1 cellular context compared by ENCODE assay signal in the genomic region with DNA sequence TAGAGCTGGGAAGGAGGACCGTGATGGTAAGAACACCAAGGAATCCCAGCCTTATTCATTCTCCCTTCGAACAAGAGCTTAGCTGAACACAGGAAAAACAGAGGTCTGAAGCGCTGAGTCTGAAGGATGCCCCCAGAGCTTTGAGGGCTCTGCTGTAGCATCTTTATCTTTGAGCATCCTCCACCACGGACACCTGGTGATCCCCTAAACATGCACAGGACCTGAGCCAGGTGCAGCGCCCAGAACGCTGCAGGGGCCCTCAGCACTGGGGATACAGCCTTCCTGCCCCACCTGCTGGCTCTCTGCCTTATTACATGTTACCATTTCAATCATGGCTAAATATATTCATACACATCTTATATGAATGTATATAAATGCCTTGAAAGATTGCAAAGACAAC.
TF ChIP-seq lines count a peak whose summit lies in the region.

No MANE protein-coding gene starts in this region.

TF ChIP-seq in SK-N-SH, 30 proteins besides CTCF, POLR2A, EP300 and RAD21:
- no peak for TF ChIP-seq POLR2AphosphoS5 (IDR thresholded peaks at IDR 0.05; ENCODE audit: low read depth, low read length)
- TF ChIP-seq SMC3 (IDR thresholded peaks at IDR 0.05; ENCODE audit: low read depth, low read length): peak; percentile 62; the same call in 1 of the 2 replicates
- TF ChIP-seq, protein P1, sequence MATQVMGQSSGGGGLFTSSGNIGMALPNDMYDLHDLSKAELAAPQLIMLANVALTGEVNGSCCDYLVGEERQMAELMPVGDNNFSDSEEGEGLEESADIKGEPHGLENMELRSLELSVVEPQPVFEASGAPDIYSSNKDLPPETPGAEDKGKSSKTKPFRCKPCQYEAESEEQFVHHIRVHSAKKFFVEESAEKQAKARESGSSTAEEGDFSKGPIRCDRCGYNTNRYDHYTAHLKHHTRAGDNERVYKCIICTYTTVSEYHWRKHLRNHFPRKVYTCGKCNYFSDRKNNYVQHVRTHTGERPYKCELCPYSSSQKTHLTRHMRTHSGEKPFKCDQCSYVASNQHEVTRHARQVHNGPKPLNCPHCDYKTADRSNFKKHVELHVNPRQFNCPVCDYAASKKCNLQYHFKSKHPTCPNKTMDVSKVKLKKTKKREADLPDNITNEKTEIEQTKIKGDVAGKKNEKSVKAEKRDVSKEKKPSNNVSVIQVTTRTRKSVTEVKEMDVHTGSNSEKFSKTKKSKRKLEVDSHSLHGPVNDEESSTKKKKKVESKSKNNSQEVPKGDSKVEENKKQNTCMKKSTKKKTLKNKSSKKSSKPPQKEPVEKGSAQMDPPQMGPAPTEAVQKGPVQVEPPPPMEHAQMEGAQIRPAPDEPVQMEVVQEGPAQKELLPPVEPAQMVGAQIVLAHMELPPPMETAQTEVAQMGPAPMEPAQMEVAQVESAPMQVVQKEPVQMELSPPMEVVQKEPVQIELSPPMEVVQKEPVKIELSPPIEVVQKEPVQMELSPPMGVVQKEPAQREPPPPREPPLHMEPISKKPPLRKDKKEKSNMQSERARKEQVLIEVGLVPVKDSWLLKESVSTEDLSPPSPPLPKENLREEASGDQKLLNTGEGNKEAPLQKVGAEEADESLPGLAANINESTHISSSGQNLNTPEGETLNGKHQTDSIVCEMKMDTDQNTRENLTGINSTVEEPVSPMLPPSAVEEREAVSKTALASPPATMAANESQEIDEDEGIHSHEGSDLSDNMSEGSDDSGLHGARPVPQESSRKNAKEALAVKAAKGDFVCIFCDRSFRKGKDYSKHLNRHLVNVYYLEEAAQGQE (IDR thresholded peaks at IDR 0.05; ENCODE audit: low read depth, low read length): no peak
